ENCODE assay signal across 1 cellular context in the genomic region with DNA sequence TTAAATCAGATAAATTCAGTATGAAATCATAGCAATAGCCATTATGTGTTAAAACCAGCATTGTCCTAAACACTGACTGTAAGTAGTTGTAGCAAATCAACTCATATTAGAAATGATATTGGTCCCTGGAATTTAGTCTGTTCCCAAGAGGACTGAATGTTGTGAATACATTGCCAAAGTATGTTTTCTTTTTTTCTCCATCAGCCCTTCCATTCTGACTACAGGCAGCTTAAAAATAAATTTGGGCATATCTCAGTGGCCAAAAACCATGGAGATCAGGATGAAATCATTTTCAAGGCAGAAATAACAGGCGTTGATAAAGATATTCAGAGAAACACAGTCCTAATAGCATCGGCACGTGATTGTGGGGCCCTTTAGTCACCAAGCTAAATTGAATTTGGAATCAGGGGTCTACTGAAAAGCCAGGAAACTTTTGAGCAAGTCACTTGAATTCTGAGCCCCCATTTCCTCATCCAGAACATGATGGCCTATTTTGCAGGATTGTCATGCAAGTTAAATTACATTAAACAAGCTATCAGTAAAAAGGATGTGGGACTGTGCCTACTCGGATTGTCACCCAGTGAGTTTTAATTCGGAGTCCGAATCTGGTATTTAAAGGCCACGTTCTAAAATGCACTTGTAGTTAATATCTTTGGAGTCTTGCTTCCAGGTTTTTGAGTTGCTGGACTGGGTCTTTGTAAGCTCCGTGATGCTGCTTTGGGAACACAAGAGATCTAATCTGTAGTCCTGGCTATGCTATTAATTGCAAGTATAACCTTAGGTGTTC.
TF ChIP-seq lines count a peak whose summit lies in the region.

No MANE protein-coding gene starts in this region.

TF ChIP-seq in SK-N-SH, 30 proteins besides CTCF, POLR2A, EP300 and RAD21:
- TF ChIP-seq SIN3A (IDR thresholded peaks at IDR 0.05; ENCODE audit: borderline replicate concordance, low read depth, low read length): no peak
- no peak for TF ChIP-seq POLR2AphosphoS5 (IDR thresholded peaks at IDR 0.05; ENCODE audit: low read depth, low read length)
- TF ChIP-seq, protein P1, sequence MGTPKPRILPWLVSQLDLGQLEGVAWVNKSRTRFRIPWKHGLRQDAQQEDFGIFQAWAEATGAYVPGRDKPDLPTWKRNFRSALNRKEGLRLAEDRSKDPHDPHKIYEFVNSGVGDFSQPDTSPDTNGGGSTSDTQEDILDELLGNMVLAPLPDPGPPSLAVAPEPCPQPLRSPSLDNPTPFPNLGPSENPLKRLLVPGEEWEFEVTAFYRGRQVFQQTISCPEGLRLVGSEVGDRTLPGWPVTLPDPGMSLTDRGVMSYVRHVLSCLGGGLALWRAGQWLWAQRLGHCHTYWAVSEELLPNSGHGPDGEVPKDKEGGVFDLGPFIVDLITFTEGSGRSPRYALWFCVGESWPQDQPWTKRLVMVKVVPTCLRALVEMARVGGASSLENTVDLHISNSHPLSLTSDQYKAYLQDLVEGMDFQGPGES (IDR thresholded peaks at IDR 0.05; ENCODE audit: low read depth, low read length): no peak
- no peak for TF ChIP-seq CHD2 (IDR thresholded peaks at IDR 0.05; ENCODE audit: low read length, partially characterized antibody)
- TF ChIP-seq FOSL2 (IDR thresholded peaks at IDR 0.05; ENCODE audit: borderline replicate concordance, low read depth): no peak
- TF ChIP-seq RXRA (IDR thresholded peaks at IDR 0.05; ENCODE audit: borderline replicate concordance, low read depth): no peak
- no peak for TF ChIP-seq YY1 (IDR thresholded peaks at IDR 0.05; ENCODE audit: low read depth)
- TF ChIP-seq FOXM1 (IDR thresholded peaks at IDR 0.05; ENCODE audit: low read depth): no peak
- TF ChIP-seq GATA2 (CRISPR knock-in tag; IDR thresholded peaks at IDR 0.05): no peak
- TF ChIP-seq MXI1 (IDR thresholded peaks at IDR 0.05; ENCODE audit: low read depth, low read length): no peak
- TF ChIP-seq SMC3 (IDR thresholded peaks at IDR 0.05; ENCODE audit: low read depth, low read length): no peak
- no peak for TF ChIP-seq ELF1 (IDR thresholded peaks at IDR 0.05)
